8 cellular contexts compared by ENCODE assay signal in the genomic region with DNA sequence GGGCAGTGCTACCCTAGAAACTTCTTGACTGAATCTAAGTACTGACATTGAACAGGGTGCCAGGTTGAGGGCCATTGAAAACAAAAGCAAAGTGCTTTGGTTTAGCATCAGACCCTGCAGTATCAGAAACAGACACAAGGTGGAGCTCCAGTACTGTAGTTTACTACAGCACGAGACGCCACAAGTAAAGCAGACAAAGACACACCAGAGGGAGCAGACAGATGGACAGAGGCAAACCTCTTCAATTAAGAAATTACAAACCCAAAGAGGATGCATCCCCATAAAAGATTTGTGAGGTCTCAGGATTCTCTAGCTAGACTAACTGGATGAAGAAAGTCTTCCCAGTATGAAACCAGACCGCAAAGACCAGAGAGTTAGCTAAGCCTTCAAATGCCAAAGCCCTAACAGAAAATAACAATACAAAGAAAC. TPM values are rescaled to one million over a fixed set of nuclear protein-coding genes. Genes with fewer than 3 reads are reported as not detected.
DNase-seq lines count a peak whose midpoint lies in the region; ATAC-seq and TF ChIP-seq lines count a peak whose summit lies in the region.

No MANE protein-coding gene starts in this region.

- TF ChIP-seq CTCF in C4-2B (conservative IDR thresholded peaks at IDR 0.05) (peak; percentile 90), coronary artery (IDR thresholded peaks at IDR 0.05) (peak; percentile 69), lower leg skin (IDR thresholded peaks at IDR 0.05) (no peak)

- no peak overlapping the region for H3K4me3 ChIP-seq in coronary artery
- H3K4me3 ChIP-seq in lower leg skin (ENCODE audit: low read depth, poor library complexity, severe bottlenecking) = no peak overlapping the region

- DNase-seq in NCI-H526 (lab: John Stamatoyannopoulos, UW) (peak; percentile 41 to 77), coronary artery (ENCODE audit: low spot score) (no peak), lower leg skin (ENCODE audit: low spot score in 2 of 2) (peak; percentile 73 to 87)
- peak; percentile 70 to 91 for DNase-seq in activated CD4-positive, alpha-beta T cell treated with anti-CD3 and anti-CD28 coated beads for 4 hours
- DNase-seq in stimulated activated CD8-positive, alpha-beta memory T cell treated with anti-CD3 and anti-CD28 coated beads, Interleukin-12 subunit alpha, Interleukin-12 subunit beta, amount 100 ng/mL, for 4 hours (ENCODE audit: low read depth) = peak; percentile 31

- no peak for TF ChIP-seq POLR2A in lower leg skin (IDR thresholded peaks at IDR 0.05)

- peak; percentile 96 for ATAC-seq in GM19372 (IDR thresholded peaks at IDR 0.05; ENCODE audit: low read depth, unreplicated experiment)
- peak; percentile 91 for ATAC-seq in HG03442 (IDR thresholded peaks at IDR 0.05; ENCODE audit: unreplicated experiment)

- H3K27ac ChIP-seq in C4-2B (peak overlapping the region; percentile 33; the same call in 1 of the 2 replicates), coronary artery (no peak overlapping the region)

- WGBS in lower leg skin, 2 donors = 61 to 74% methylated on average over 3 of the region's 3 CpGs

- intact Hi-C loops in lower leg skin (cut with DNase I; ENCODE audit: low total_unique reads) = loop anchor here (5.0 kb wide), 1 partner anchor 209 kb away; no protein-coding TSS in a partner anchor

RNA-seq across cellular contexts. Expression of a gene that starts 16.6 kb away (rescaled TPM):
- total RNA-seq in lower leg skin = 10 to 100 TPM; 62.9 to 77.4 (median 65.4) TPM

Comparison
In these comparisons a context has a peak if more than half of its experiments do, and no peak if none do; other contexts are left out.
1. CTCF ChIP-seq: peak in C4-2B (single experiment) and coronary artery (single experiment); none in lower leg skin (0 of 3).